In genomic region chr13:23799945-23800344, GRCh38 we compare ENCODE assay signal across 9 cellular contexts.
DNase-seq lines count a peak whose midpoint lies in the region; ATAC-seq and TF ChIP-seq lines count a peak whose summit lies in the region.
"Had no signal": no experiment of that assay in that cellular context is flagged by ENCODE, and none has a peak within 500 bp of the region (broad histone marks: within the 10 kb centered on the region; RNA-seq: fewer than 3 reads in every experiment).

No MANE protein-coding gene starts in this region.

- TF ChIP-seq POLR2A in breast epithelium (IDR thresholded peaks at IDR 0.05) = no peak

- intact Hi-C loops in breast epithelium (cut with DNase I; ENCODE audit: low total_unique reads) = no loop called here

- no peaks in the 10 kb centered on the region for H3K27me3 Mint-ChIP-seq in activated naive CD8-positive, alpha-beta T cell treated with anti-CD3 and anti-CD28 coated beads, Interleukin-2, amount 10 ng/mL, durations not matched to agents 7 days and 5 days
- peaks cover 6 to 15% of the 10 kb centered on the region in 2 donors for H3K27me3 Mint-ChIP-seq in stimulated activated naive B cell treated with anti-CD40 and anti-IgM and Interleukin-4, amounts not matched to agents 10 μg/mL and 1 μg/mL and 100 μg/mL, for 72 hours

- H3K27me3 ChIP-seq in breast epithelium = no peaks in the 10 kb centered on the region

- H3K27ac Mint-ChIP-seq in activated naive CD8-positive, alpha-beta T cell treated with anti-CD3 and anti-CD28 coated beads, Interleukin-2, amount 10 ng/mL, durations not matched to agents 7 days and 5 days = no peak overlapping the region
- no peak overlapping the region for H3K27ac Mint-ChIP-seq in stimulated activated naive B cell treated with anti-CD40 and anti-IgM and Interleukin-4, amounts not matched to agents 10 μg/mL and 1 μg/mL and 100 μg/mL, for 72 hours

- H3K36me3 Mint-ChIP-seq in activated naive CD8-positive, alpha-beta T cell treated with anti-CD3 and anti-CD28 coated beads, Interleukin-2, amount 10 ng/mL, durations not matched to agents 7 days and 5 days = peaks cover 25% of the 10 kb centered on the region
- peaks cover 29 to 38% of the 10 kb centered on the region in 2 donors for H3K36me3 Mint-ChIP-seq in stimulated activated naive B cell treated with anti-CD40 and anti-IgM and Interleukin-4, amounts not matched to agents 10 μg/mL and 1 μg/mL and 100 μg/mL, for 72 hours

- H3K4me1 Mint-ChIP-seq in activated naive CD8-positive, alpha-beta T cell treated with anti-CD3 and anti-CD28 coated beads, Interleukin-2, amount 10 ng/mL, durations not matched to agents 7 days and 5 days = peaks cover 9% of the 10 kb centered on the region
- H3K4me1 Mint-ChIP-seq in stimulated activated naive B cell treated with anti-CD40 and anti-IgM and Interleukin-4, amounts not matched to agents 10 μg/mL and 1 μg/mL and 100 μg/mL, for 72 hours = peaks cover 6 to 9% of the 10 kb centered on the region in 2 donors

- DNase-seq in activated CD4-positive, alpha-beta T cell treated with anti-CD3 and anti-CD28 coated beads for 48 hours = peak; percentile 19
- DNase-seq in activated CD4-positive, alpha-beta T cell treated with anti-CD3 and anti-CD28 coated beads, Interleukin-2, amount 50 U/mL, for 48 hours = no peak
- no peak for DNase-seq in activated naive CD8-positive, alpha-beta T cell treated with anti-CD3 and anti-CD28 coated beads, Interleukin-2, amount 10 ng/mL, durations not matched to agents 7 days and 5 days
- DNase-seq in stimulated activated naive B cell treated with anti-CD40 and anti-IgM and Interleukin-4, amounts not matched to agents 10 μg/mL and 1 μg/mL and 100 μg/mL, for 72 hours = no peak
- DNase-seq in breast epithelium (ENCODE audit: low spot score in 2 of 2) = no peak
- DNase-seq in NCI-H774 (lab: John Stamatoyannopoulos, UW) = no peak
- no peak for DNase-seq in NCI-H526 (lab: John Stamatoyannopoulos, UW)

- no peaks in the 10 kb centered on the region for H3K36me3 ChIP-seq in breast epithelium

- H3K9me3 ChIP-seq in breast epithelium = no peaks in the 10 kb centered on the region

- TF ChIP-seq CTCF in breast epithelium (IDR thresholded peaks at IDR 0.05) = no peak

- peaks cover 3% of the 10 kb centered on the region for H3K9me3 Mint-ChIP-seq in activated naive CD8-positive, alpha-beta T cell treated with anti-CD3 and anti-CD28 coated beads, Interleukin-2, amount 10 ng/mL, durations not matched to agents 7 days and 5 days
- peaks cover 0 to 3% of the 10 kb centered on the region in 2 donors for H3K9me3 Mint-ChIP-seq in stimulated activated naive B cell treated with anti-CD40 and anti-IgM and Interleukin-4, amounts not matched to agents 10 μg/mL and 1 μg/mL and 100 μg/mL, for 72 hours

- H3K4me3 Mint-ChIP-seq in activated naive CD8-positive, alpha-beta T cell treated with anti-CD3 and anti-CD28 coated beads, Interleukin-2, amount 10 ng/mL, durations not matched to agents 7 days and 5 days = no peak overlapping the region
- no peak overlapping the region for H3K4me3 Mint-ChIP-seq in stimulated activated naive B cell treated with anti-CD40 and anti-IgM and Interleukin-4, amounts not matched to agents 10 μg/mL and 1 μg/mL and 100 μg/mL, for 72 hours

- peak; percentile 80 for ATAC-seq in HG02840 (IDR thresholded peaks at IDR 0.05; ENCODE audit: low FRiP score, unreplicated experiment)
- ATAC-seq in activated naive CD8-positive, alpha-beta T cell treated with anti-CD3 and anti-CD28 coated beads, Interleukin-2, amount 10 ng/mL, durations not matched to agents 7 days and 5 days (ENCODE audit: low read depth) = peak; percentile 45
- ATAC-seq in stimulated activated naive B cell treated with anti-CD40 and anti-IgM and Interleukin-4, amounts not matched to agents 10 μg/mL and 1 μg/mL and 100 μg/mL, for 72 hours (replicated peaks) = peak; percentile 57 to 73
- ATAC-seq: left lobe of liver had no signal

- no peak overlapping the region for H3K4me3 ChIP-seq in breast epithelium

- H3K4me1 ChIP-seq in breast epithelium = no peaks in the 10 kb centered on the region

- H3K27ac ChIP-seq in breast epithelium = no peak overlapping the region

- POLR2A ChIA-PET in activated naive CD8-positive, alpha-beta T cell treated with anti-CD3 and anti-CD28 coated beads, Interleukin-2, amount 10 ng/mL, durations not matched to agents 7 days and 5 days (lab: Charles Lee) = no interaction called here
